Comparison of ENCODE assay signal across 17 cellular contexts in genomic region chr6:13471184-13471583, GRCh38. TPM values are rescaled to one million over a fixed set of nuclear protein-coding genes. Genes with fewer than 3 reads are reported as not detected.
DNase-seq lines count a peak whose midpoint lies in the region; ATAC-seq and TF ChIP-seq lines count a peak whose summit lies in the region.
"Had no signal": no experiment of that assay in that cellular context is flagged by ENCODE, and none has a peak within 500 bp of the region (broad histone marks: within the 10 kb centered on the region; RNA-seq: fewer than 3 reads in every experiment).

No MANE protein-coding gene starts in this region.

- H3K79me2 ChIP-seq in OCI-LY1 (ENCODE audit: insufficient read depth, low read length), result peaks cover 32% of the 10 kb centered on the region; the same call in 1 of the 2 replicates

- H3K4me3 ChIP-seq in left ventricle myocardium inferior (no peak overlapping the region), OCI-LY1 (ENCODE audit: low read depth, low read length, poor library complexity, severe bottlenecking) (no peak overlapping the region), coronary artery (no peak overlapping the region), sigmoid colon (no peak overlapping the region)
- H3K4me3 ChIP-seq: A549, K562 had no signal

- no peak overlapping the region for H3K9ac ChIP-seq in OCI-LY1 (ENCODE audit: low read length)

- WGBS in sigmoid colon, 2 donors, result 48 to 67% methylated on average over 4 of the region's 4 CpGs

- no peaks in the 10 kb centered on the region for H3K9me2 ChIP-seq in OCI-LY1 (ENCODE audit: low read depth, low read length)

- no peak for ATAC-seq in Right ventricle myocardium superior (ENCODE audit: poor library complexity)
- ATAC-seq: A549, K562, PC-3 had no signal

- no peaks in the 10 kb centered on the region for H3F3A ChIP-seq in OCI-LY1 (ENCODE audit: insufficient read depth, low read length)

- DNase-seq in left ventricle myocardium inferior (no peak), Right ventricle myocardium superior (no peak), coronary artery (ENCODE audit: low spot score) (peak; percentile 28), substantia nigra (lab: John Stamatoyannopoulos, UW) (peak in 2 of 49 donors; percentile 31 to 42), GM10266 (ENCODE audit: extremely low spot score) (no peak), occipital lobe (lab: John Stamatoyannopoulos, UW) (no peak), sigmoid colon (no peak)
- DNase-seq: HFFc6, MV-4-11, NCI-H1417, NCI-H187 treated with DMSO at 0.1 percent for 48 hours, NCI-H446, PC-3 had no signal

- H2AFZ ChIP-seq in OCI-LY1 (ENCODE audit: low read length), result no peak overlapping the region

- no peak for TF ChIP-seq POLR2A in sigmoid colon (IDR thresholded peaks at IDR 0.05)

- TF ChIP-seq EP300 in sigmoid colon (IDR thresholded peaks at IDR 0.05), result no peak

- H3K4me2 ChIP-seq in OCI-LY1 (ENCODE audit: low read length), result no peak overlapping the region
- H3K4me2 ChIP-seq: A549 had no signal

- H3K9me3 ChIP-seq in left ventricle myocardium inferior (replicated peaks) (peaks cover 6% of the 10 kb centered on the region), OCI-LY1 (ENCODE audit: low read length) (peaks cover 2% of the 10 kb centered on the region; the same call in 1 of the 2 replicates), sigmoid colon (no peaks in the 10 kb centered on the region)
- H3K9me3 ChIP-seq: A549 had no signal

- H3K4me1 ChIP-seq in left ventricle myocardium inferior (peaks cover 86% of the 10 kb centered on the region), OCI-LY1 (ENCODE audit: insufficient read depth, low read length, severe bottlenecking) (peaks cover 61% of the 10 kb centered on the region), sigmoid colon (peaks cover 0 to 22% (median 5%) of the 10 kb centered on the region in 4 donors)

- H3K27ac ChIP-seq in left ventricle myocardium inferior (replicated peaks), result peak overlapping the region; percentile 76
- peak overlapping the region; percentile 26 for H3K27ac ChIP-seq in OCI-LY1 (ENCODE audit: low read depth, low read length, poor library complexity, severe bottlenecking)
- no peak overlapping the region for H3K27ac ChIP-seq in coronary artery
- peak overlapping the region; percentile 80 for H3K27ac ChIP-seq in substantia nigra (ENCODE audit: low read depth, low read length, poor library complexity, severe bottlenecking)
- no peak overlapping the region for H3K27ac ChIP-seq in sigmoid colon
- H3K27ac ChIP-seq: A549, C4-2B had no signal

- TF ChIP-seq CTCF in left ventricle myocardium inferior (IDR thresholded peaks at IDR 0.05; ENCODE audit: borderline replicate concordance) (no peak), OCI-LY1 (IDR thresholded peaks at IDR 0.05; ENCODE audit: low read length) (no peak), coronary artery (IDR thresholded peaks at IDR 0.05) (no peak), GM10266 (IDR thresholded peaks at IDR 0.05; ENCODE audit: control insufficient read depth, insufficient read depth, low read depth, missing control alignments) (no peak), sigmoid colon (IDR thresholded peaks at IDR 0.05) (no peak)

- H4K20me1 ChIP-seq in OCI-LY1 (ENCODE audit: insufficient read depth, low read length), result no peaks in the 10 kb centered on the region

- intact Hi-C loops in left ventricle myocardium inferior (cut with micrococcal nuclease) (no loop called here), Right ventricle myocardium superior (cut with DNase I) (no loop called here), sigmoid colon (cut with DNase I) (no loop called here)

- H3K36me3 ChIP-seq in left ventricle myocardium inferior (peaks cover 11% of the 10 kb centered on the region), OCI-LY1 (ENCODE audit: insufficient read depth, low read length) (peaks cover 39% of the 10 kb centered on the region), sigmoid colon (peaks cover 0 to 5% (median 0%) of the 10 kb centered on the region in 4 donors)

- H3K27me3 ChIP-seq in left ventricle myocardium inferior (ENCODE audit: low read depth), result no peaks in the 10 kb centered on the region
- H3K27me3 ChIP-seq in OCI-LY1 (ENCODE audit: insufficient read depth, low read length), result no peaks in the 10 kb centered on the region
- H3K27me3 ChIP-seq in sigmoid colon, result no peaks in the 10 kb centered on the region

RNA-seq across cellular contexts. Expression of gene GFOD1, which starts 16.2 kb away (rescaled TPM):
- total RNA-seq in left ventricle myocardium inferior (51.6 TPM), Right ventricle myocardium superior (46.2 TPM), occipital lobe (38.2 TPM), sigmoid colon (10 to 100 TPM; 13.3 to 18.3 (median 15.7) TPM)
- 1 to 10 TPM; 2.3 to 6.5 (median 3.0) TPM for polyA plus RNA-seq in sigmoid colon

Comparison
In these comparisons a context has a peak if more than half of its experiments do, and no peak if none do; other contexts are left out.
1. H3K27ac ChIP-seq: peak in left ventricle myocardium inferior (single experiment), OCI-LY1 (single experiment) and substantia nigra (single experiment); none in coronary artery (0 of 2) and sigmoid colon (0 of 4).